20 cellular contexts compared by ENCODE assay signal in the genomic region with DNA sequence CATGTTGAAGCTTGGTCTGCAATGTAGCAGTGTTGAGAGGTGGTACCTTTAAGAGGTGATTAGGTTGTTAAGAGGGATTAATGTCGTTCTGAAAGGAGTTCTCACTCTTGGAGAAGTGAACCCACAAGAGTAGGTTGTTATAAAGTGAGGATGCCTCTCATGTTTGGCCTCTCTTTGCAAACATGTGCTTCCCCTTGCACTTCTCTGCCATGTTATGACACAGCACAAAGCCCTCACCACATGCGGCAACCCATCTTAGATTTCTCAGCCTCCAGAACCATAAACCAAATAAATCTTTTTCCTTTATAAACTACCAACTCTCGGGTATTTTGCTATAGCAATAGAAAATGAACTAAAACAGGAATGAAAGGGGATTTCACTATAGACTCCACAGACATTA.
DNase-seq lines count a peak whose midpoint lies in the region; ATAC-seq and TF ChIP-seq lines count a peak whose summit lies in the region.
"Had no signal": no experiment of that assay in that cellular context is flagged by ENCODE, and none has a peak within 500 bp of the region (broad histone marks: within the 10 kb centered on the region; RNA-seq: fewer than 3 reads in every experiment).

No MANE protein-coding gene starts in this region.

- TF ChIP-seq EP300 in gastroesophageal sphincter (IDR thresholded peaks at IDR 0.05), result no peak

- H3K36me3 Mint-ChIP-seq in activated CD4-positive, alpha-beta T cell treated with anti-CD3 and anti-CD28 coated beads for 36 hours (ENCODE audit: low read depth), result peaks cover 18% of the 10 kb centered on the region
- peaks cover 24% of the 10 kb centered on the region for H3K36me3 Mint-ChIP-seq in activated CD4-positive, alpha-beta T cell treated with anti-CD3 and anti-CD28 coated beads, Interleukin-2, amount 10 ng/mL, durations not matched to agents 7 days and 5 days (ENCODE audit: low read depth)
- peaks cover 17% of the 10 kb centered on the region for H3K36me3 Mint-ChIP-seq in CD8-positive, alpha-beta T cell
- peaks cover 14% of the 10 kb centered on the region for H3K36me3 Mint-ChIP-seq in WTC11
- H3K36me3 Mint-ChIP-seq in endothelial cell (ENCODE audit: low read depth, unreplicated experiment), result peaks cover 4% of the 10 kb centered on the region

- H3K27ac Mint-ChIP-seq in activated CD4-positive, alpha-beta T cell treated with anti-CD3 and anti-CD28 coated beads for 36 hours, result peak overlapping the region; percentile 26
- H3K27ac Mint-ChIP-seq in activated CD4-positive, alpha-beta T cell treated with anti-CD3 and anti-CD28 coated beads, Interleukin-2, amount 10 ng/mL, durations not matched to agents 7 days and 5 days, result no peak overlapping the region
- peak overlapping the region; percentile 37 for H3K27ac Mint-ChIP-seq in CD8-positive, alpha-beta T cell
- H3K27ac Mint-ChIP-seq in WTC11 (peak overlapping the region; percentile 28; the same call in 1 of the 2 replicates), endothelial cell (ENCODE audit: unreplicated experiment) (no peak overlapping the region)

- no peak overlapping the region for H3K4me3 ChIP-seq in CD8-positive, alpha-beta T cell (ENCODE audit: low read depth, low read length)
- H3K4me3 ChIP-seq in neutrophil (ENCODE audit: low read depth in 1 of 2, low read length in 1 of 2) (no peak overlapping the region), gastroesophageal sphincter (no peak overlapping the region)
- H3K4me3 ChIP-seq: BLaER1 had no signal

- H3K4me3 Mint-ChIP-seq in activated CD4-positive, alpha-beta T cell treated with anti-CD3 and anti-CD28 coated beads for 36 hours, result no peak overlapping the region
- no peak overlapping the region for H3K4me3 Mint-ChIP-seq in activated CD4-positive, alpha-beta T cell treated with anti-CD3 and anti-CD28 coated beads, Interleukin-2, amount 10 ng/mL, durations not matched to agents 7 days and 5 days
- H3K4me3 Mint-ChIP-seq in CD8-positive, alpha-beta T cell, result no peak overlapping the region
- H3K4me3 Mint-ChIP-seq in WTC11 (no peak overlapping the region), endothelial cell (ENCODE audit: unreplicated experiment) (no peak overlapping the region)

- TF ChIP-seq POLR2A in gastroesophageal sphincter (IDR thresholded peaks at IDR 0.05), result no peak

- DNase-seq in activated CD4-positive, alpha-beta T cell treated with anti-CD3 and anti-CD28 coated beads for 36 hours, result no peak
- DNase-seq in activated CD4-positive, alpha-beta T cell treated with anti-CD3 and anti-CD28 coated beads, Interleukin-2, amount 10 ng/mL, durations not matched to agents 7 days and 5 days, result no peak
- no peak for DNase-seq in CD8-positive, alpha-beta T cell
- DNase-seq in WTC11 (ENCODE audit: low spot score), result no peak
- no peak for DNase-seq in endothelial cell (ENCODE audit: low spot score)
- DNase-seq in Ammon's horn (ENCODE audit: low spot score), result no peak
- DNase-seq: DMS 273 treated with DMSO at 0.1 percent for 48 hours, GF-D8, GOT3, NCI-H1092 treated with DMSO at 0.1 percent for 48 hours, NCI-H1694, NCI-H2107, NCI-H345, NCI-H526 treated with DMSO at 0.1 percent for 48 hours, OCI-M1, SIG-M5 had no signal

- H3K27ac ChIP-seq in CD8-positive, alpha-beta T cell (ENCODE audit: low read depth, low read length), result no peak overlapping the region
- H3K27ac ChIP-seq in neutrophil (peak overlapping the region; percentile 27), gastroesophageal sphincter (no peak overlapping the region)
- H3K27ac ChIP-seq: BLaER1 had no signal

- no peaks in the 10 kb centered on the region for H3K36me3 ChIP-seq in CD8-positive, alpha-beta T cell (ENCODE audit: insufficient read depth, low read length)
- H3K36me3 ChIP-seq in neutrophil (no peaks in the 10 kb centered on the region), gastroesophageal sphincter (no peaks in the 10 kb centered on the region)

- H3K27me3 ChIP-seq in CD8-positive, alpha-beta T cell (ENCODE audit: insufficient read depth, low read length), result no peaks in the 10 kb centered on the region
- H3K27me3 ChIP-seq in neutrophil (no peaks in the 10 kb centered on the region), gastroesophageal sphincter (no peaks in the 10 kb centered on the region)
- H3K27me3 ChIP-seq: BLaER1 had no signal

- 85 to 89% methylated on average over 2 to 3 of the region's 3 CpGs for WGBS in gastroesophageal sphincter (ENCODE audit: low coverage in 1 of 2), 2 donors

- POLR2A ChIA-PET in activated CD4-positive, alpha-beta T cell treated with anti-CD3 and anti-CD28 coated beads for 36 hours (lab: Charles Lee), result no interaction called here
- POLR2A ChIA-PET in activated CD4-positive, alpha-beta T cell treated with anti-CD3 and anti-CD28 coated beads, Interleukin-2, amount 10 ng/mL, durations not matched to agents 7 days and 5 days (lab: Charles Lee), result no interaction called here
- POLR2A ChIA-PET in CD8-positive, alpha-beta T cell (lab: Charles Lee), result no interaction called here
- POLR2A ChIA-PET in WTC11 (lab: Charles Lee), result interaction anchor here (1.6 kb wide), 1 partner anchor 10 kb away, joined by 6 read pairs; no protein-coding TSS in a partner anchor

- peaks cover 14% of the 10 kb centered on the region for H3K4me1 ChIP-seq in CD8-positive, alpha-beta T cell (ENCODE audit: insufficient read depth, low read length)
- peaks cover 9 to 10% of the 10 kb centered on the region in 2 experiments for H3K4me1 ChIP-seq in neutrophil (ENCODE audit: control insufficient read depth in 1 of 2, insufficient read depth in 1 of 2, low read depth in 1 of 2, low read length in 1 of 2)
- peaks cover 4 to 59% (median 9%) of the 10 kb centered on the region in 3 donors for H3K4me1 ChIP-seq in gastroesophageal sphincter
- H3K4me1 ChIP-seq: BLaER1 had no signal

- intact Hi-C loops in activated CD4-positive, alpha-beta T cell treated with anti-CD3 and anti-CD28 coated beads for 36 hours (cut with DNase I, micrococcal nuclease), result no loop called here
- intact Hi-C loops in CD8-positive, alpha-beta T cell (cut with DNase I, micrococcal nuclease), result no loop called here

- CTCF ChIA-PET in activated CD4-positive, alpha-beta T cell treated with anti-CD3 and anti-CD28 coated beads for 36 hours (lab: Charles Lee), result no interaction called here
- CTCF ChIA-PET in activated CD4-positive, alpha-beta T cell treated with anti-CD3 and anti-CD28 coated beads, Interleukin-2, amount 10 ng/mL, durations not matched to agents 7 days and 5 days (lab: Charles Lee), result no interaction called here
- CTCF ChIA-PET in CD8-positive, alpha-beta T cell (lab: Charles Lee), result no interaction called here
- CTCF ChIA-PET in WTC11 (lab: Charles Lee), result interaction anchor here (1.2 kb wide), 1 partner anchor 27 kb away, joined by 3 read pairs; no protein-coding TSS in a partner anchor

- peaks cover 7% of the 10 kb centered on the region for H3K9me3 Mint-ChIP-seq in activated CD4-positive, alpha-beta T cell treated with anti-CD3 and anti-CD28 coated beads for 36 hours (ENCODE audit: low read depth)
- H3K9me3 Mint-ChIP-seq in activated CD4-positive, alpha-beta T cell treated with anti-CD3 and anti-CD28 coated beads, Interleukin-2, amount 10 ng/mL, durations not matched to agents 7 days and 5 days, result peaks cover 26% of the 10 kb centered on the region
- peaks cover 11% of the 10 kb centered on the region for H3K9me3 Mint-ChIP-seq in CD8-positive, alpha-beta T cell
- H3K9me3 Mint-ChIP-seq in WTC11 (peaks cover 23% of the 10 kb centered on the region), endothelial cell (ENCODE audit: unreplicated experiment) (no peaks in the 10 kb centered on the region)

- H3K9me3 ChIP-seq in CD8-positive, alpha-beta T cell (ENCODE audit: low read length), result no peaks in the 10 kb centered on the region
- no peaks in the 10 kb centered on the region for H3K9me3 ChIP-seq in neutrophil
- no peaks in the 10 kb centered on the region for H3K9me3 ChIP-seq in gastroesophageal sphincter

- TF ChIP-seq CTCF in CD8-positive, alpha-beta T cell (IDR thresholded peaks at IDR 0.05), result no peak
- TF ChIP-seq CTCF in WTC11 (IDR thresholded peaks at IDR 0.05), result no peak
- no peak for TF ChIP-seq CTCF in neutrophil (IDR thresholded peaks at IDR 0.05)
- no peak for TF ChIP-seq CTCF in endothelial cell (IDR thresholded peaks at IDR 0.05; ENCODE audit: unreplicated experiment)
- TF ChIP-seq CTCF in gastroesophageal sphincter (IDR thresholded peaks at IDR 0.05), result no peak

- H3K4me1 Mint-ChIP-seq in activated CD4-positive, alpha-beta T cell treated with anti-CD3 and anti-CD28 coated beads for 36 hours, result peaks cover 45% of the 10 kb centered on the region
- peaks cover 17% of the 10 kb centered on the region for H3K4me1 Mint-ChIP-seq in activated CD4-positive, alpha-beta T cell treated with anti-CD3 and anti-CD28 coated beads, Interleukin-2, amount 10 ng/mL, durations not matched to agents 7 days and 5 days
- H3K4me1 Mint-ChIP-seq in CD8-positive, alpha-beta T cell (ENCODE audit: low read depth), result peaks cover 64% of the 10 kb centered on the region
- H3K4me1 Mint-ChIP-seq in WTC11 (peaks cover 25% of the 10 kb centered on the region), endothelial cell (ENCODE audit: unreplicated experiment) (no peaks in the 10 kb centered on the region)

- H3K27me3 Mint-ChIP-seq in activated CD4-positive, alpha-beta T cell treated with anti-CD3 and anti-CD28 coated beads for 36 hours, result no peaks in the 10 kb centered on the region
- no peaks in the 10 kb centered on the region for H3K27me3 Mint-ChIP-seq in activated CD4-positive, alpha-beta T cell treated with anti-CD3 and anti-CD28 coated beads, Interleukin-2, amount 10 ng/mL, durations not matched to agents 7 days and 5 days
- H3K27me3 Mint-ChIP-seq in CD8-positive, alpha-beta T cell (ENCODE audit: low read depth), result no peaks in the 10 kb centered on the region
- no peaks in the 10 kb centered on the region for H3K27me3 Mint-ChIP-seq in WTC11 (ENCODE audit: low read depth)
- peaks cover 2% of the 10 kb centered on the region for H3K27me3 Mint-ChIP-seq in endothelial cell (ENCODE audit: unreplicated experiment)

- no peak for ATAC-seq in activated CD4-positive, alpha-beta T cell treated with anti-CD3 and anti-CD28 coated beads for 36 hours
- no peak for ATAC-seq in CD8-positive, alpha-beta T cell
- no peak for ATAC-seq in WTC11
- no peak for ATAC-seq in gastroesophageal sphincter
- ATAC-seq: HepG2 had no signal

TF ChIP-seq in WTC11, 78 proteins besides CTCF, POLR2A, EP300 and RAD21:
- TF ChIP-seq ATF1 (CRISPR knock-in tag; IDR thresholded peaks at IDR 0.05), result no peak
- TF ChIP-seq NR3C1 (CRISPR knock-in tag; conservative IDR thresholded peaks at IDR 0.05; ENCODE audit: low read depth), result no peak
- TF ChIP-seq SMAD4 (CRISPR knock-in tag; IDR thresholded peaks at IDR 0.05), result no peak
- no peak for TF ChIP-seq ZNF121 (CRISPR knock-in tag; IDR thresholded peaks at IDR 0.05)

Comparison
In these comparisons a context has a peak if more than half of its experiments do, and no peak if none do; other contexts are left out.
1. H3K27ac Mint-ChIP-seq: peak in activated CD4-positive, alpha-beta T cell treated with anti-CD3 and anti-CD28 coated beads for 36 hours (single experiment), CD8-positive, alpha-beta T cell (single experiment) and WTC11 (single experiment); none in activated CD4-positive, alpha-beta T cell treated with anti-CD3 and anti-CD28 coated beads, Interleukin-2, amount 10 ng/mL, durations not matched to agents 7 days and 5 days (single experiment) and endothelial cell (single experiment).